ENCODE assay signal across 2 cellular contexts in the genomic region with DNA sequence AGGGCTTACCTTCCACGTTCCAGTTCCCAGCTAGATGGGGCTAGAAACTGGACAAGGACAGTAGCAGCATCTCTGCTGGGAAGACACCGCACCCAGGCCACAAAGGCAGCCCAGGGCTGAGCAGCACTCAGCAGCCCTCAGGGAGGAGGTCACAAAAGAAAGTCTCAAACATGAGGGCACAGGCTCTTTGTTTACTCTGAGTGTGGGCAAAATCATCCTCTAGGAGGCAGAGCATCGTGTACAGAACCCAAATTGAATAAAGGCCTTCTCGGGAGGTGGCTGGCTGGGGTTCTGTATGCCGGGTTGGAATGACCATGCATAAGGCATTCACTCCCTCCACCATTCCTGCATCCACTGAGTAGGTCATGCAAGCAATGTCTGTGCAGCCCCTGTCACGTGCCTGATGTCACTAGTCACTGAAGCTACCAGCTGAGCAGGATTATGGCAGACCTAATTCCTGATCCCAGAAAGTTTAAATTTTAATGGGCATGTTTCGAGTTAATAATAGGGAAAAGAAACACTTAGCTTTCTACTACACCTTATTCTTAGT.
TF ChIP-seq lines count a peak whose summit lies in the region.

No MANE protein-coding gene starts in this region.

TF ChIP-seq in GM23338, 12 proteins besides CTCF, POLR2A, EP300 and RAD21 (continued from another document):
- TF ChIP-seq, protein P1, sequence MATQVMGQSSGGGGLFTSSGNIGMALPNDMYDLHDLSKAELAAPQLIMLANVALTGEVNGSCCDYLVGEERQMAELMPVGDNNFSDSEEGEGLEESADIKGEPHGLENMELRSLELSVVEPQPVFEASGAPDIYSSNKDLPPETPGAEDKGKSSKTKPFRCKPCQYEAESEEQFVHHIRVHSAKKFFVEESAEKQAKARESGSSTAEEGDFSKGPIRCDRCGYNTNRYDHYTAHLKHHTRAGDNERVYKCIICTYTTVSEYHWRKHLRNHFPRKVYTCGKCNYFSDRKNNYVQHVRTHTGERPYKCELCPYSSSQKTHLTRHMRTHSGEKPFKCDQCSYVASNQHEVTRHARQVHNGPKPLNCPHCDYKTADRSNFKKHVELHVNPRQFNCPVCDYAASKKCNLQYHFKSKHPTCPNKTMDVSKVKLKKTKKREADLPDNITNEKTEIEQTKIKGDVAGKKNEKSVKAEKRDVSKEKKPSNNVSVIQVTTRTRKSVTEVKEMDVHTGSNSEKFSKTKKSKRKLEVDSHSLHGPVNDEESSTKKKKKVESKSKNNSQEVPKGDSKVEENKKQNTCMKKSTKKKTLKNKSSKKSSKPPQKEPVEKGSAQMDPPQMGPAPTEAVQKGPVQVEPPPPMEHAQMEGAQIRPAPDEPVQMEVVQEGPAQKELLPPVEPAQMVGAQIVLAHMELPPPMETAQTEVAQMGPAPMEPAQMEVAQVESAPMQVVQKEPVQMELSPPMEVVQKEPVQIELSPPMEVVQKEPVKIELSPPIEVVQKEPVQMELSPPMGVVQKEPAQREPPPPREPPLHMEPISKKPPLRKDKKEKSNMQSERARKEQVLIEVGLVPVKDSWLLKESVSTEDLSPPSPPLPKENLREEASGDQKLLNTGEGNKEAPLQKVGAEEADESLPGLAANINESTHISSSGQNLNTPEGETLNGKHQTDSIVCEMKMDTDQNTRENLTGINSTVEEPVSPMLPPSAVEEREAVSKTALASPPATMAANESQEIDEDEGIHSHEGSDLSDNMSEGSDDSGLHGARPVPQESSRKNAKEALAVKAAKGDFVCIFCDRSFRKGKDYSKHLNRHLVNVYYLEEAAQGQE (IDR thresholded peaks at IDR 0.05; ENCODE audit: unreplicated experiment), result no peak
- TF ChIP-seq STAT1 (IDR thresholded peaks at IDR 0.05; ENCODE audit: unreplicated experiment) (no peak), NANOG (IDR thresholded peaks at IDR 0.05; ENCODE audit: borderline replicate concordance) (no peak), EZH2phosphoT487 (IDR thresholded peaks at IDR 0.05; ENCODE audit: unreplicated experiment) (no peak), ZNF331 (CRISPR knock-in tag; IDR thresholded peaks at IDR 0.05; ENCODE audit: low read depth) (no peak), POLR2AphosphoS5 (IDR thresholded peaks at IDR 0.05; ENCODE audit: low read depth) (no peak)
- TF ChIP-seq, protein P2, sequence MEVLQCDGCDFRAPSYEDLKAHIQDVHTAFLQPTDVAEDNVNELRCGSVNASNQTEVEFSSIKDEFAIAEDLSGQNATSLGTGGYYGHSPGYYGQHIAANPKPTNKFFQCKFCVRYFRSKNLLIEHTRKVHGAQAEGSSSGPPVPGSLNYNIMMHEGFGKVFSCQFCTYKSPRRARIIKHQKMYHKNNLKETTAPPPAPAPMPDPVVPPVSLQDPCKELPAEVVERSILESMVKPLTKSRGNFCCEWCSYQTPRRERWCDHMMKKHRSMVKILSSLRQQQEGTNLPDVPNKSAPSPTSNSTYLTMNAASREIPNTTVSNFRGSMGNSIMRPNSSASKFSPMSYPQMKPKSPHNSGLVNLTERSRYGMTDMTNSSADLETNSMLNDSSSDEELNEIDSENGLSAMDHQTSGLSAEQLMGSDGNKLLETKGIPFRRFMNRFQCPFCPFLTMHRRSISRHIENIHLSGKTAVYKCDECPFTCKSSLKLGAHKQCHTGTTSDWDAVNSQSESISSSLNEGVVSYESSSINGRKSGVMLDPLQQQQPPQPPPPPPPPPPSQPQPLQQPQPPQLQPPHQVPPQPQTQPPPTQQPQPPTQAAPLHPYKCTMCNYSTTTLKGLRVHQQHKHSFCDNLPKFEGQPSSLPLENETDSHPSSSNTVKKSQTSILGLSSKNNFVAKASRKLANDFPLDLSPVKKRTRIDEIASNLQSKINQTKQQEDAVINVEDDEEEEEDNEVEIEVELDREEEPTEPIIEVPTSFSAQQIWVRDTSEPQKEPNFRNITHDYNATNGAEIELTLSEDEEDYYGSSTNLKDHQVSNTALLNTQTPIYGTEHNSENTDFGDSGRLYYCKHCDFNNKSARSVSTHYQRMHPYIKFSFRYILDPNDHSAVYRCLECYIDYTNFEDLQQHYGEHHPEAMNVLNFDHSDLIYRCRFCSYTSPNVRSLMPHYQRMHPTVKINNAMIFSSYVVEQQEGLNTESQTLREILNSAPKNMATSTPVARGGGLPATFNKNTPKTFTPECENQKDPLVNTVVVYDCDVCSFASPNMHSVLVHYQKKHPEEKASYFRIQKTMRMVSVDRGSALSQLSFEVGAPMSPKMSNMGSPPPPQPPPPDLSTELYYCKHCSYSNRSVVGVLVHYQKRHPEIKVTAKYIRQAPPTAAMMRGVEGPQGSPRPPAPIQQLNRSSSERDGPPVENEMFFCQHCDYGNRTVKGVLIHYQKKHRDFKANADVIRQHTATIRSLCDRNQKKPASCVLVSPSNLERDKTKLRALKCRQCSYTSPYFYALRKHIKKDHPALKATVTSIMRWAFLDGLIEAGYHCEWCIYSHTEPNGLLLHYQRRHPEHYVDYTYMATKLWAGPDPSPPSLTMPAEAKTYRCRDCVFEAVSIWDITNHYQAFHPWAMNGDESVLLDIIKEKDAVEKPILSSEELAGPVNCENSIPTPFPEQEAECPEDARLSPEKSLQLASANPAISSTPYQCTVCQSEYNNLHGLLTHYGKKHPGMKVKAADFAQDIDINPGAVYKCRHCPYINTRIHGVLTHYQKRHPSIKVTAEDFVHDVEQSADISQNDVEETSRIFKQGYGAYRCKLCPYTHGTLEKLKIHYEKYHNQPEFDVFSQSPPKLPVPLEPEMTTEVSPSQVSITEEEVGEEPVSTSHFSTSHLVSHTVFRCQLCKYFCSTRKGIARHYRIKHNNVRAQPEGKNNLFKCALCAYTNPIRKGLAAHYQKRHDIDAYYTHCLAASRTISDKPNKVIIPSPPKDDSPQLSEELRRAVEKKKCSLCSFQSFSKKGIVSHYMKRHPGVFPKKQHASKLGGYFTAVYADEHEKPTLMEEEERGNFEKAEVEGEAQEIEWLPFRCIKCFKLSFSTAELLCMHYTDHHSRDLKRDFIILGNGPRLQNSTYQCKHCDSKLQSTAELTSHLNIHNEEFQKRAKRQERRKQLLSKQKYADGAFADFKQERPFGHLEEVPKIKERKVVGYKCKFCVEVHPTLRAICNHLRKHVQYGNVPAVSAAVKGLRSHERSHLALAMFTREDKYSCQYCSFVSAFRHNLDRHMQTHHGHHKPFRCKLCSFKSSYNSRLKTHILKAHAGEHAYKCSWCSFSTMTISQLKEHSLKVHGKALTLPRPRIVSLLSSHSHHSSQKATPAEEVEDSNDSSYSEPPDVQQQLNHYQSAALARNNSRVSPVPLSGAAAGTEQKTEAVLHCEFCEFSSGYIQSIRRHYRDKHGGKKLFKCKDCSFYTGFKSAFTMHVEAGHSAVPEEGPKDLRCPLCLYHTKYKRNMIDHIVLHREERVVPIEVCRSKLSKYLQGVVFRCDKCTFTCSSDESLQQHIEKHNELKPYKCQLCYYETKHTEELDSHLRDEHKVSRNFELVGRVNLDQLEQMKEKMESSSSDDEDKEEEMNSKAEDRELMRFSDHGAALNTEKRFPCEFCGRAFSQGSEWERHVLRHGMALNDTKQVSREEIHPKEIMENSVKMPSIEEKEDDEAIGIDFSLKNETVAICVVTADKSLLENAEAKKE (CRISPR knock-in tag; IDR thresholded peaks at IDR 0.05), result no peak

TF ChIP-seq in WTC11, 78 proteins besides CTCF, POLR2A, EP300 and RAD21 (continued from another document):
- TF ChIP-seq, protein P3, sequence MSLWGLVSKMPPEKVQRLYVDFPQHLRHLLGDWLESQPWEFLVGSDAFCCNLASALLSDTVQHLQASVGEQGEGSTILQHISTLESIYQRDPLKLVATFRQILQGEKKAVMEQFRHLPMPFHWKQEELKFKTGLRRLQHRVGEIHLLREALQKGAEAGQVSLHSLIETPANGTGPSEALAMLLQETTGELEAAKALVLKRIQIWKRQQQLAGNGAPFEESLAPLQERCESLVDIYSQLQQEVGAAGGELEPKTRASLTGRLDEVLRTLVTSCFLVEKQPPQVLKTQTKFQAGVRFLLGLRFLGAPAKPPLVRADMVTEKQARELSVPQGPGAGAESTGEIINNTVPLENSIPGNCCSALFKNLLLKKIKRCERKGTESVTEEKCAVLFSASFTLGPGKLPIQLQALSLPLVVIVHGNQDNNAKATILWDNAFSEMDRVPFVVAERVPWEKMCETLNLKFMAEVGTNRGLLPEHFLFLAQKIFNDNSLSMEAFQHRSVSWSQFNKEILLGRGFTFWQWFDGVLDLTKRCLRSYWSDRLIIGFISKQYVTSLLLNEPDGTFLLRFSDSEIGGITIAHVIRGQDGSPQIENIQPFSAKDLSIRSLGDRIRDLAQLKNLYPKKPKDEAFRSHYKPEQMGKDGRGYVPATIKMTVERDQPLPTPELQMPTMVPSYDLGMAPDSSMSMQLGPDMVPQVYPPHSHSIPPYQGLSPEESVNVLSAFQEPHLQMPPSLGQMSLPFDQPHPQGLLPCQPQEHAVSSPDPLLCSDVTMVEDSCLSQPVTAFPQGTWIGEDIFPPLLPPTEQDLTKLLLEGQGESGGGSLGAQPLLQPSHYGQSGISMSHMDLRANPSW (CRISPR knock-in tag; conservative IDR thresholded peaks at IDR 0.05; ENCODE audit: low read depth), result no peak
- TF ChIP-seq ZNF121 (CRISPR knock-in tag; IDR thresholded peaks at IDR 0.05) (no peak), ATF1 (CRISPR knock-in tag; IDR thresholded peaks at IDR 0.05) (no peak), NR1H2 (CRISPR knock-in tag; IDR thresholded peaks at IDR 0.05) (no peak), ZNF423 (CRISPR knock-in tag; IDR thresholded peaks at IDR 0.05) (no peak), NFE2L1 (CRISPR knock-in tag; IDR thresholded peaks at IDR 0.05) (no peak), MYBL2 (CRISPR knock-in tag; IDR thresholded peaks at IDR 0.05) (no peak), ELF4 (CRISPR knock-in tag; IDR thresholded peaks at IDR 0.05; ENCODE audit: low read depth) (no peak), SMAD4 (CRISPR knock-in tag; IDR thresholded peaks at IDR 0.05) (no peak), KAT7 (CRISPR knock-in tag; IDR thresholded peaks at IDR 0.05; ENCODE audit: borderline replicate concordance) (no peak)
- TF ChIP-seq, protein P4, sequence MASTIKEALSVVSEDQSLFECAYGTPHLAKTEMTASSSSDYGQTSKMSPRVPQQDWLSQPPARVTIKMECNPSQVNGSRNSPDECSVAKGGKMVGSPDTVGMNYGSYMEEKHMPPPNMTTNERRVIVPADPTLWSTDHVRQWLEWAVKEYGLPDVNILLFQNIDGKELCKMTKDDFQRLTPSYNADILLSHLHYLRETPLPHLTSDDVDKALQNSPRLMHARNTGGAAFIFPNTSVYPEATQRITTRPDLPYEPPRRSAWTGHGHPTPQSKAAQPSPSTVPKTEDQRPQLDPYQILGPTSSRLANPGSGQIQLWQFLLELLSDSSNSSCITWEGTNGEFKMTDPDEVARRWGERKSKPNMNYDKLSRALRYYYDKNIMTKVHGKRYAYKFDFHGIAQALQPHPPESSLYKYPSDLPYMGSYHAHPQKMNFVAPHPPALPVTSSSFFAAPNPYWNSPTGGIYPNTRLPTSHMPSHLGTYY (CRISPR knock-in tag; IDR thresholded peaks at IDR 0.05), result no peak
- TF ChIP-seq, protein P5, sequence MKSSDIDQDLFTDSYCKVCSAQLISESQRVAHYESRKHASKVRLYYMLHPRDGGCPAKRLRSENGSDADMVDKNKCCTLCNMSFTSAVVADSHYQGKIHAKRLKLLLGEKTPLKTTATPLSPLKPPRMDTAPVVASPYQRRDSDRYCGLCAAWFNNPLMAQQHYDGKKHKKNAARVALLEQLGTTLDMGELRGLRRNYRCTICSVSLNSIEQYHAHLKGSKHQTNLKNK (CRISPR knock-in tag; IDR thresholded peaks at IDR 0.05), result no peak
- TF ChIP-seq, protein P6, sequence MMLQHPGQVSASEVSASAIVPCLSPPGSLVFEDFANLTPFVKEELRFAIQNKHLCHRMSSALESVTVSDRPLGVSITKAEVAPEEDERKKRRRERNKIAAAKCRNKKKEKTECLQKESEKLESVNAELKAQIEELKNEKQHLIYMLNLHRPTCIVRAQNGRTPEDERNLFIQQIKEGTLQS (CRISPR knock-in tag; conservative IDR thresholded peaks at IDR 0.05), result no peak
- TF ChIP-seq, protein P7, sequence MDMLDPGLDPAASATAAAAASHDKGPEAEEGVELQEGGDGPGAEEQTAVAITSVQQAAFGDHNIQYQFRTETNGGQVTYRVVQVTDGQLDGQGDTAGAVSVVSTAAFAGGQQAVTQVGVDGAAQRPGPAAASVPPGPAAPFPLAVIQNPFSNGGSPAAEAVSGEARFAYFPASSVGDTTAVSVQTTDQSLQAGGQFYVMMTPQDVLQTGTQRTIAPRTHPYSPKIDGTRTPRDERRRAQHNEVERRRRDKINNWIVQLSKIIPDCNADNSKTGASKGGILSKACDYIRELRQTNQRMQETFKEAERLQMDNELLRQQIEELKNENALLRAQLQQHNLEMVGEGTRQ (CRISPR knock-in tag; IDR thresholded peaks at IDR 0.05), result no peak
